19 cellular contexts compared by ENCODE assay signal in the genomic region with DNA sequence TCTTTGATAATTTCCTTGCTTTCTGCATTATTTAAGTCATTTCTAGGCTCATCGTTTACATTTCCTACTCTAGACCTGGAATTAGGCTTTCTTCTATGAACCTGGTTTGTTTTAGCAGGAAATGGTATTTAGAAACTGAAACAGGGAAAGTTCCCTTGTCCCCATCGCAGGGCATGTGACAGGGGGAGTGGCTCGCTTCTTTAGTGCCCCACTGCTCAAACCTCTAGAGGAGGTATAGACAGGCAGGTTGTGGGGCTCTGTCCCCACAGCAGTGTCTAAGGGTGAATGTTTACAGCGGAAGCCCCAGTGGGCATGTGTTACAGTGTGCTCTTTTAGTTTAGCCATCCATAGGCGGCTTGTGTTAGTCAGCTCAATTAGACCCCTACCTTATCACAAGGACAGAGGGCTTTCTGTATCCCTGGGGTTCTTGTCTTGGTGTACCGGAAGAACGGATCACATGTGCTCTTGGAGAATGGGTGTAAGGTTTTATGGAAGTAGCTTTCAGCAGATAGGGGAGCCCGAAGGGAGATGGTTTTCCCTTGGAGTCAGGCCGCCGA. TPM values are rescaled to one million over a fixed set of nuclear protein-coding genes. Genes with fewer than 3 reads are reported as not detected.
DNase-seq lines count a peak whose midpoint lies in the region; ATAC-seq and TF ChIP-seq lines count a peak whose summit lies in the region.
"Had no signal": no experiment of that assay in that cellular context is flagged by ENCODE, and none has a peak within 500 bp of the region (broad histone marks: within the 10 kb centered on the region; RNA-seq: fewer than 3 reads in every experiment).

No MANE protein-coding gene starts in this region.

- ATAC-seq in activated CD8-positive, alpha-beta T cell treated with anti-CD3 and anti-CD28 coated beads, Interleukin-2, amount 10 ng/mL, durations not matched to agents 7 days and 5 days: peak; percentile 61
- ATAC-seq in upper lobe of right lung: peak; percentile 35
- no peak for ATAC-seq in GM21717 (IDR thresholded peaks at IDR 0.05; ENCODE audit: unreplicated experiment)
- ATAC-seq: CD8-positive, alpha-beta T cell; PC-3 had no signal

- H3K4me1 ChIP-seq in Loucy (ENCODE audit: insufficient read depth, low read length, poor library complexity, severe bottlenecking): no peaks in the 10 kb centered on the region
- H3K4me1 ChIP-seq in upper lobe of right lung: no peaks in the 10 kb centered on the region

- H3K4me3 ChIP-seq in Loucy (ENCODE audit: low read length, poor library complexity, severe bottlenecking): no peak overlapping the region
- no peak overlapping the region for H3K4me3 ChIP-seq in upper lobe of right lung
- H3K4me3 ChIP-seq: SK-N-MC had no signal

- CTCF ChIA-PET in activated naive CD4-positive, alpha-beta T cell treated with anti-CD3 and anti-CD28 coated beads, Interleukin-2, amount 10 ng/mL, durations not matched to agents 7 days and 5 days (lab: Charles Lee): no interaction called here
- CTCF ChIA-PET in activated CD8-positive, alpha-beta T cell treated with anti-CD3 and anti-CD28 coated beads, Interleukin-2, amount 10 ng/mL, durations not matched to agents 7 days and 5 days (lab: Charles Lee): no interaction called here
- CTCF ChIA-PET in HEK293T (lab: Yijun Ruan, JAX): interaction anchor here (0.7 kb wide), 1 partner anchor 55 kb away, joined by 3 read pairs; no protein-coding TSS in a partner anchor

- H2AFZ ChIP-seq in Loucy (ENCODE audit: low read length): peak overlapping the region; percentile 40; the same call in 1 of the 2 replicates

- no peaks in the 10 kb centered on the region for H3K9me3 ChIP-seq in Loucy (ENCODE audit: insufficient read depth, low read depth, low read length)
- no peaks in the 10 kb centered on the region for H3K9me3 ChIP-seq in upper lobe of right lung

- POLR2A ChIA-PET in activated CD8-positive, alpha-beta T cell treated with anti-CD3 and anti-CD28 coated beads, Interleukin-2, amount 10 ng/mL, durations not matched to agents 7 days and 5 days (lab: Charles Lee): no interaction called here
- POLR2A ChIA-PET in HEK293T (lab: Yijun Ruan, JAX): no interaction called here

- no peaks in the 10 kb centered on the region for H3K9me2 ChIP-seq in Loucy (replicated peaks; ENCODE audit: low read depth, low read length)

- TF ChIP-seq CTCF in Loucy (conservative IDR thresholded peaks at IDR 0.05; ENCODE audit: low read length) (no peak), upper lobe of right lung (IDR thresholded peaks at IDR 0.05) (no peak)

- peak; percentile 57 for DNase-seq in activated naive CD4-positive, alpha-beta T cell treated with anti-CD3 and anti-CD28 coated beads, Interleukin-2, amount 10 ng/mL, durations not matched to agents 7 days and 5 days
- DNase-seq in activated naive CD4-positive, alpha-beta T cell (lab: John Stamatoyannopoulos, UW): no peak
- peak; percentile 49 for DNase-seq in activated CD8-positive, alpha-beta T cell treated with anti-CD3 and anti-CD28 coated beads, Interleukin-2, amount 10 ng/mL, durations not matched to agents 7 days and 5 days
- DNase-seq in upper lobe of right lung: no peak
- DNase-seq in HEK293T (ENCODE audit: extremely low spot score): no peak
- DNase-seq in NCI-H2107 (lab: John Stamatoyannopoulos, UW): no peak
- DNase-seq: AML-193; CD8-positive, alpha-beta T cell; DND-41; GDM1; H9; NCI-H146; NCI-H226; NCI-H526 treated with DMSO at 0.1 percent for 48 hours; NK-92 treated with Interleukin-12 subunit alpha and Interleukin-12 subunit beta, amount 100 ng/mL, for 24 hours; PC-3 had no signal

- H3F3A ChIP-seq in Loucy (ENCODE audit: low read depth): no peaks in the 10 kb centered on the region

- H3K27me3 Mint-ChIP-seq in activated naive CD4-positive, alpha-beta T cell treated with anti-CD3 and anti-CD28 coated beads, Interleukin-2, amount 10 ng/mL, durations not matched to agents 7 days and 5 days: no peaks in the 10 kb centered on the region
- no peaks in the 10 kb centered on the region for H3K27me3 Mint-ChIP-seq in activated CD8-positive, alpha-beta T cell treated with anti-CD3 and anti-CD28 coated beads, Interleukin-2, amount 10 ng/mL, durations not matched to agents 7 days and 5 days (ENCODE audit: low read depth)

- H3K36me3 ChIP-seq in Loucy (ENCODE audit: insufficient read depth, low read length) (no peaks in the 10 kb centered on the region), upper lobe of right lung (peaks cover 23% of the 10 kb centered on the region)

- no peak overlapping the region for H3K4me2 ChIP-seq in Loucy (ENCODE audit: low read depth, low read length, poor library complexity, severe bottlenecking)

- H4K20me1 ChIP-seq in Loucy (ENCODE audit: insufficient read depth, low read length, poor library complexity, severe bottlenecking): no peaks in the 10 kb centered on the region

- intact Hi-C loops in upper lobe of right lung (cut with DNase I): no loop called here

- H3K27ac Mint-ChIP-seq in activated naive CD4-positive, alpha-beta T cell treated with anti-CD3 and anti-CD28 coated beads, Interleukin-2, amount 10 ng/mL, durations not matched to agents 7 days and 5 days: peak overlapping the region; percentile 21
- peak overlapping the region; percentile 31 for H3K27ac Mint-ChIP-seq in activated CD8-positive, alpha-beta T cell treated with anti-CD3 and anti-CD28 coated beads, Interleukin-2, amount 10 ng/mL, durations not matched to agents 7 days and 5 days
- H3K27ac Mint-ChIP-seq: CD8-positive, alpha-beta T cell had no signal

- peaks cover 2% of the 10 kb centered on the region for H3K36me3 Mint-ChIP-seq in activated naive CD4-positive, alpha-beta T cell treated with anti-CD3 and anti-CD28 coated beads, Interleukin-2, amount 10 ng/mL, durations not matched to agents 7 days and 5 days
- peaks cover 2% of the 10 kb centered on the region for H3K36me3 Mint-ChIP-seq in activated CD8-positive, alpha-beta T cell treated with anti-CD3 and anti-CD28 coated beads, Interleukin-2, amount 10 ng/mL, durations not matched to agents 7 days and 5 days (ENCODE audit: low read depth)
- H3K36me3 Mint-ChIP-seq: CD8-positive, alpha-beta T cell had no signal

- no peak overlapping the region for H3K9ac ChIP-seq in Loucy (ENCODE audit: low read depth, low read length, poor library complexity, severe bottlenecking)

- no peaks in the 10 kb centered on the region for H3K9me3 Mint-ChIP-seq in activated naive CD4-positive, alpha-beta T cell treated with anti-CD3 and anti-CD28 coated beads, Interleukin-2, amount 10 ng/mL, durations not matched to agents 7 days and 5 days
- H3K9me3 Mint-ChIP-seq in activated CD8-positive, alpha-beta T cell treated with anti-CD3 and anti-CD28 coated beads, Interleukin-2, amount 10 ng/mL, durations not matched to agents 7 days and 5 days (ENCODE audit: insufficient read depth): no peaks in the 10 kb centered on the region
- H3K9me3 Mint-ChIP-seq: CD8-positive, alpha-beta T cell; H9 had no signal

- H3K27me3 ChIP-seq in Loucy (ENCODE audit: insufficient read depth, low read length, poor library complexity, severe bottlenecking) (no peaks in the 10 kb centered on the region), upper lobe of right lung (no peaks in the 10 kb centered on the region)

- H3K79me2 ChIP-seq in Loucy (ENCODE audit: insufficient read depth, low read length): no peaks in the 10 kb centered on the region

- H3K4me3 Mint-ChIP-seq in activated naive CD4-positive, alpha-beta T cell treated with anti-CD3 and anti-CD28 coated beads, Interleukin-2, amount 10 ng/mL, durations not matched to agents 7 days and 5 days: no peak overlapping the region
- no peak overlapping the region for H3K4me3 Mint-ChIP-seq in activated CD8-positive, alpha-beta T cell treated with anti-CD3 and anti-CD28 coated beads, Interleukin-2, amount 10 ng/mL, durations not matched to agents 7 days and 5 days
- H3K4me3 Mint-ChIP-seq: CD8-positive, alpha-beta T cell; H9 had no signal

- H3K27ac ChIP-seq in upper lobe of right lung: no peak overlapping the region
- H3K27ac ChIP-seq: SK-N-MC had no signal

- H3K4me1 Mint-ChIP-seq in activated naive CD4-positive, alpha-beta T cell treated with anti-CD3 and anti-CD28 coated beads, Interleukin-2, amount 10 ng/mL, durations not matched to agents 7 days and 5 days: peaks cover 19% of the 10 kb centered on the region
- peaks cover 15% of the 10 kb centered on the region for H3K4me1 Mint-ChIP-seq in activated CD8-positive, alpha-beta T cell treated with anti-CD3 and anti-CD28 coated beads, Interleukin-2, amount 10 ng/mL, durations not matched to agents 7 days and 5 days (ENCODE audit: low read depth)
- H3K4me1 Mint-ChIP-seq: H9 had no signal

TF ChIP-seq in HEK293T, 16 proteins besides CTCF, POLR2A, EP300 and RAD21:
- TF ChIP-seq SP1 (IDR thresholded peaks at IDR 0.05) (no peak), FOXM1 (IDR thresholded peaks at IDR 0.05; ENCODE audit: borderline replicate concordance) (no peak)

RNA-seq across cellular contexts. Expression of gene IFT81, which starts 25.0 kb away (rescaled TPM):
- 1 to 10 TPM; 1.5 to 2.1 TPM for total RNA-seq in activated CD8-positive, alpha-beta T cell treated with anti-CD3 and anti-CD28 coated beads, Interleukin-2, amount 10 ng/mL, durations not matched to agents 7 days and 5 days
- 7.3 TPM for total RNA-seq in upper lobe of right lung

Comparison
In these comparisons a context has a peak if more than half of its experiments do, and no peak if none do; other contexts are left out.
1. DNase-seq: peak in activated naive CD4-positive, alpha-beta T cell treated with anti-CD3 and anti-CD28 coated beads, Interleukin-2, amount 10 ng/mL, durations not matched to agents 7 days and 5 days (single experiment) and activated CD8-positive, alpha-beta T cell treated with anti-CD3 and anti-CD28 coated beads, Interleukin-2, amount 10 ng/mL, durations not matched to agents 7 days and 5 days (single experiment); none in activated naive CD4-positive, alpha-beta T cell (0 of 4), upper lobe of right lung (single experiment), HEK293T (single experiment) and NCI-H2107 (single experiment).